ENCODE assay signal across 25 cellular contexts in the genomic region with DNA sequence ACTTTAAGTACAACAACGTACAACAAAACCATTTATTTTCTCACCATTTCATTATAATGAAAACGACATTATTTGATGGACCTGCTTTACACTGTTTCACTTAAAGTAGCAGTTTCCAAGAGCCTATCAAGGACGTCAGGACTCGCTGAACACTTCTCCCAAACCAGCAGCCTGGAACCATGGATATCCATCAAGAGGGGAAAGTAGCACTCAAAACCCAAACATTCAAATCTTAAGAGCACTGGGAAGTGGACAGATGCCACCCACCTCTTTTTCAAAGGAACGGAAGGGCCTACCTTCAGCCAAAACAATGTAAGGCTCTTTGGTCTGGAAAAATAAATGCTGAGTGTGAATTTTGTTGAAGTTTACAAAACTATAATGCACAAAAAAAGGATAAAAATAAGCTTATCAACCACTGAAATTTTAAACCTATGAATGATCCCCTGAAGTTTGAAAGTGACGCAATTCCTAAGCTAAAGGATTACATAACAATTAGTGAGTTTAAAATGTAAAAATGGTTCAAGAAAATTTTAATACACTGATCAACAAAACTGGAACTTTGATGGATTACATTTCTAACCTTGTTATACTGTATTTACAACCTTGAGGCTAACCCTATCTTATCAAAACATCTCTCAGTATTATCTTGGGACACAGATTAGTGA. TPM values are rescaled to one million over a fixed set of nuclear protein-coding genes. Genes with fewer than 3 reads are reported as not detected.
DNase-seq lines count a peak whose midpoint lies in the region; ATAC-seq, FAIRE-seq and TF ChIP-seq lines count a peak whose summit lies in the region.
"Had no signal": no experiment of that assay in that cellular context is flagged by ENCODE, and none has a peak within 500 bp of the region (broad histone marks: within the 10 kb centered on the region; RNA-seq: fewer than 3 reads in every experiment).

No MANE protein-coding gene starts in this region.

- no peak for TF ChIP-seq EP300 in GM12878 (IDR thresholded peaks at IDR 0.05; ENCODE audit: borderline replicate concordance in 1 of 2, control insufficient read depth in 1 of 2, low read depth in 2 of 2, low read length in 2 of 2)

- RAD21 ChIA-PET in GM12878 (lab: Charles Lee; ENCODE audit: unreplicated experiment), result interaction anchor here (0.5 kb wide), 1 partner anchor 1459 kb away, joined by 3 read pairs; no protein-coding TSS in a partner anchor

- CTCF ChIA-PET in activated naive CD4-positive, alpha-beta T cell treated with anti-CD3 and anti-CD28 coated beads for 36 hours (lab: Charles Lee), result no interaction called here
- CTCF ChIA-PET in GM12878 (lab: Yijun Ruan, JAX), result interaction anchor here (0.7 to 10.8 kb wide), 8 partner anchors 8 to 284 kb away, joined by 3 to 48 read pairs (median 3); partner anchors contain the start of genes ASTE1, ATP2C1 and NEK11

- H3K27me3 ChIP-seq in Loucy (ENCODE audit: insufficient read depth, low read length, poor library complexity, severe bottlenecking), result no peaks in the 10 kb centered on the region
- H3K27me3 ChIP-seq in GM12878 (replicated peaks in 1 of 2; ENCODE audit: control insufficient read depth in 2 of 2, insufficient read depth in 2 of 2, low read length in 1 of 2), result no peaks in the 10 kb centered on the region
- no peaks in the 10 kb centered on the region for H3K27me3 ChIP-seq in thyroid gland
- H3K27me3 ChIP-seq: esophagus squamous epithelium, SJCRH30, upper lobe of right lung had no signal

- H3K36me3 ChIP-seq in Loucy (ENCODE audit: insufficient read depth, low read length) (no peaks in the 10 kb centered on the region), GM12878 (ENCODE audit: control insufficient read depth in 2 of 2, insufficient read depth in 2 of 2, low read length in 1 of 2) (no peaks in the 10 kb centered on the region; a peak in 1 of 4 replicates), thyroid gland (no peaks in the 10 kb centered on the region)
- H3K36me3 ChIP-seq: prostate gland had no signal

- ATAC-seq in GM12878, result no peak
- ATAC-seq: activated CD8-positive, alpha-beta T cell treated with anti-CD3 and anti-CD28 coated beads, Interleukin-2, amount 10 ng/mL, durations not matched to agents 7 days and 5 days; left cardiac atrium; natural killer cell treated with Interleukin-12 subunit alpha and Interleukin-12 subunit beta and Interleukin-15 and Interleukin-18, amount 100 ng/mL, for 72 hours; upper lobe of right lung had no signal

- H3K9ac ChIP-seq in Loucy (ENCODE audit: low read depth, low read length, poor library complexity, severe bottlenecking), result peak overlapping the region; percentile 35
- no peak overlapping the region for H3K9ac ChIP-seq in GM12878 (ENCODE audit: control insufficient read depth, insufficient read depth, low read length)

- H3F3A ChIP-seq in Loucy (ENCODE audit: low read depth), result no peaks in the 10 kb centered on the region

- peaks cover 54% of the 10 kb centered on the region for H3K4me1 ChIP-seq in Loucy (ENCODE audit: insufficient read depth, low read length, poor library complexity, severe bottlenecking)
- peaks cover 4% of the 10 kb centered on the region; the same call in 1 of the 2 replicates for H3K4me1 ChIP-seq in GM12878 (ENCODE audit: control insufficient read depth, insufficient read depth, low read length)
- peaks cover 37 to 55% of the 10 kb centered on the region in 2 donors for H3K4me1 ChIP-seq in thyroid gland

- peaks cover 35% of the 10 kb centered on the region for H3K36me3 Mint-ChIP-seq in activated naive CD4-positive, alpha-beta T cell treated with anti-CD3 and anti-CD28 coated beads, Interleukin-2, amount 50 U/mL, for 24 hours
- H3K36me3 Mint-ChIP-seq in activated naive CD4-positive, alpha-beta T cell treated with anti-CD3 and anti-CD28 coated beads for 36 hours (ENCODE audit: low read depth), result peaks cover 34% of the 10 kb centered on the region

- H3K79me2 ChIP-seq in Loucy (ENCODE audit: insufficient read depth, low read length) (peaks cover 78% of the 10 kb centered on the region), GM12878 (ENCODE audit: control insufficient read depth, insufficient read depth, low read length) (peaks cover 32% of the 10 kb centered on the region)

- TF ChIP-seq RAD21 in GM12878 (IDR thresholded peaks at IDR 0.05; ENCODE audit: insufficient read depth, low read depth, low read length), result no peak

- intact Hi-C loops in activated naive CD4-positive, alpha-beta T cell treated with anti-CD3 and anti-CD28 coated beads for 36 hours (cut with micrococcal nuclease), result no loop called here
- intact Hi-C loops in GM12878 (cut with micrococcal nuclease; ENCODE audit: unreplicated experiment) (no loop called here), thyroid gland (cut with DNase I) (no loop called here)

- H3K4me2 ChIP-seq in Loucy (ENCODE audit: low read depth, low read length, poor library complexity, severe bottlenecking) (peak overlapping the region; percentile 98), GM12878 (ENCODE audit: control insufficient read depth, insufficient read depth) (peak overlapping the region; percentile 17; the same call in 1 of the 2 replicates)

- H3K9me3 ChIP-seq in Loucy (ENCODE audit: insufficient read depth, low read depth, low read length) (no peaks in the 10 kb centered on the region), GM12878 (replicated peaks; ENCODE audit: control insufficient read depth, insufficient read depth, low read length) (peaks cover 2% of the 10 kb centered on the region; the same call in 2 of the 3 replicates), thyroid gland (no peaks in the 10 kb centered on the region)
- H3K9me3 ChIP-seq: esophagus squamous epithelium, prostate gland, SJCRH30, upper lobe of right lung had no signal

- H3K9me2 ChIP-seq in Loucy (replicated peaks; ENCODE audit: low read depth, low read length), result no peaks in the 10 kb centered on the region

- H3K4me3 ChIP-seq in Loucy (ENCODE audit: low read length, poor library complexity, severe bottlenecking) (peak overlapping the region; percentile 95), GM12878 (0 out of 2 replicates have a peak overlapping the region, but pooled peaks have one; percentile 29), thyroid gland (replicated peaks in 1 of 3) (no peak overlapping the region)
- H3K4me3 ChIP-seq: esophagus squamous epithelium, prostate gland, SJCRH30, smooth muscle cell, upper lobe of right lung had no signal

- in situ Hi-C loops in GM12878 (cut with MboI) (no loop called here), GM13976 (cut with MboI; ENCODE audit: low sequenced_read_pairs, unreplicated experiment) (no loop called here)

- TF ChIP-seq CTCF in Loucy (conservative IDR thresholded peaks at IDR 0.05; ENCODE audit: low read length) (no peak), GM12878 (IDR thresholded peaks at IDR 0.05 in 2 of 3, conservative IDR thresholded peaks at IDR 0.05 in 1 of 3; ENCODE audit: control insufficient read depth in 2 of 3, extremely low read depth in 1 of 3, insufficient read depth in 1 of 3, low read depth in 3 of 3, low read length in 3 of 3) (no peak), thyroid gland (IDR thresholded peaks at IDR 0.05) (no peak), GM13976 (IDR thresholded peaks at IDR 0.05; ENCODE audit: borderline replicate concordance, control extremely low read depth, extremely low read depth, insufficient read depth, missing control alignments) (no peak)

- H3K27ac ChIP-seq in GM12878 (ENCODE audit: control insufficient read depth, insufficient read depth) (no peak overlapping the region), thyroid gland (peak overlapping the region in 1 of 3 donors; percentile 21)
- H3K27ac ChIP-seq: esophagus squamous epithelium, prostate gland, SJCRH30, upper lobe of right lung had no signal

- no TSS peak for BruUV-seq in GM12878 (replicated peaks; lab: Mats Ljungman, UMichigan)

- H3K27me3 Mint-ChIP-seq in activated naive CD4-positive, alpha-beta T cell treated with anti-CD3 and anti-CD28 coated beads, Interleukin-2, amount 50 U/mL, for 24 hours, result no peaks in the 10 kb centered on the region
- H3K27me3 Mint-ChIP-seq in activated naive CD4-positive, alpha-beta T cell treated with anti-CD3 and anti-CD28 coated beads for 36 hours (ENCODE audit: low read depth), result no peaks in the 10 kb centered on the region
- H3K27me3 Mint-ChIP-seq: natural killer cell treated with Interleukin-12 subunit alpha and Interleukin-12 subunit beta and Interleukin-15 and Interleukin-18, amount 100 ng/mL, for 72 hours had no signal

- H3K4me1 Mint-ChIP-seq in activated naive CD4-positive, alpha-beta T cell treated with anti-CD3 and anti-CD28 coated beads, Interleukin-2, amount 50 U/mL, for 24 hours, result peaks cover 85% of the 10 kb centered on the region
- H3K4me1 Mint-ChIP-seq in activated naive CD4-positive, alpha-beta T cell treated with anti-CD3 and anti-CD28 coated beads for 36 hours (ENCODE audit: low read depth), result peaks cover 66% of the 10 kb centered on the region

- over 99% methylated on average over 6 of the region's 6 CpGs for WGBS in GM12878 (ENCODE audit: insufficient coverage, insufficient replicate concordance, low lambda C conversion rate, missing lambda C conversion rate)
- WGBS in thyroid gland, 2 donors, result 37 to 45% methylated on average over 6 of the region's 6 CpGs

- peak overlapping the region; percentile 28 for H3K4me3 Mint-ChIP-seq in activated naive CD4-positive, alpha-beta T cell treated with anti-CD3 and anti-CD28 coated beads, Interleukin-2, amount 50 U/mL, for 24 hours
- no peak overlapping the region for H3K4me3 Mint-ChIP-seq in activated naive CD4-positive, alpha-beta T cell treated with anti-CD3 and anti-CD28 coated beads for 36 hours
- H3K4me3 Mint-ChIP-seq: activated CD8-positive, alpha-beta T cell treated with anti-CD3 and anti-CD28 coated beads, Interleukin-2, amount 10 ng/mL, durations not matched to agents 7 days and 5 days had no signal

- H4K20me1 ChIP-seq in Loucy (ENCODE audit: insufficient read depth, low read length, poor library complexity, severe bottlenecking) (peaks cover 25% of the 10 kb centered on the region), GM12878 (ENCODE audit: control insufficient read depth, insufficient read depth) (no peaks in the 10 kb centered on the region)

- no peak overlapping the region for H2AFZ ChIP-seq in Loucy (ENCODE audit: low read length)
- no peak overlapping the region for H2AFZ ChIP-seq in GM12878 (ENCODE audit: control insufficient read depth, low read depth, low read length)

- TF ChIP-seq POLR2A in GM12878 (IDR thresholded peaks at IDR 0.05; ENCODE audit: low read depth, low read length), result no peak
- no peak for TF ChIP-seq POLR2A in thyroid gland (IDR thresholded peaks at IDR 0.05)

- POLR2A ChIA-PET in GM12878 (lab: Charles Lee), result no interaction called here

- DNase-seq in activated naive CD4-positive, alpha-beta T cell treated with anti-CD3 and anti-CD28 coated beads for 36 hours, result no peak
- no peak for DNase-seq in GM12878 (ENCODE audit: low read depth, low spot score)
- DNase-seq in thyroid gland, result peak; percentile 56 to 67
- DNase-seq in GM13976 (ENCODE audit: low spot score), result no peak
- DNase-seq in NCI-H2227 (lab: John Stamatoyannopoulos, UW; ENCODE audit: unreplicated experiment), result no peak
- no peak for DNase-seq in amniotic stem cell (lab: John Stamatoyannopoulos, UW)
- DNase-seq: activated CD8-positive, alpha-beta T cell treated with anti-CD3 and anti-CD28 coated beads, Interleukin-2, amount 10 ng/mL, durations not matched to agents 7 days and 5 days; central memory CD4-positive, alpha-beta T cell; DMS53; effector CD4-positive, alpha-beta T cell; esophagus squamous epithelium; HFFc6; KG1; left cardiac atrium; NCI-H1092; NCI-H2171; OCI-M1; SJCRH30; stimulated activated CD4-positive, alpha-beta T cell treated with anti-CD3 and anti-CD28 coated beads, Interleukin-4, amount 100 ng/mL, for 1 hour; upper lobe of right lung had no signal

- no peaks in the 10 kb centered on the region for H3K9me3 Mint-ChIP-seq in activated naive CD4-positive, alpha-beta T cell treated with anti-CD3 and anti-CD28 coated beads, Interleukin-2, amount 50 U/mL, for 24 hours
- no peaks in the 10 kb centered on the region for H3K9me3 Mint-ChIP-seq in activated naive CD4-positive, alpha-beta T cell treated with anti-CD3 and anti-CD28 coated beads for 36 hours
- H3K9me3 Mint-ChIP-seq: HFFc6; natural killer cell treated with Interleukin-12 subunit alpha and Interleukin-12 subunit beta and Interleukin-15 and Interleukin-18, amount 100 ng/mL, for 72 hours had no signal

- FAIRE-seq in GM12878 (lab: Jason Lieb, UNC), result no peak

- SMC1A ChIA-PET in GM12878 (lab: Charles Lee; ENCODE audit: uncharacterized antibody, unreplicated experiment), result interaction anchor here (0.6 to 2.5 kb wide), 5 partner anchors 11 to 71 kb away, joined by 3 to 9 read pairs (median 3); no protein-coding TSS in a partner anchor

- H3K27ac Mint-ChIP-seq in activated naive CD4-positive, alpha-beta T cell treated with anti-CD3 and anti-CD28 coated beads, Interleukin-2, amount 50 U/mL, for 24 hours, result no peak overlapping the region
- no peak overlapping the region for H3K27ac Mint-ChIP-seq in activated naive CD4-positive, alpha-beta T cell treated with anti-CD3 and anti-CD28 coated beads for 36 hours
- H3K27ac Mint-ChIP-seq: activated CD8-positive, alpha-beta T cell treated with anti-CD3 and anti-CD28 coated beads, Interleukin-2, amount 10 ng/mL, durations not matched to agents 7 days and 5 days; HFFc6; natural killer cell treated with Interleukin-12 subunit alpha and Interleukin-12 subunit beta and Interleukin-15 and Interleukin-18, amount 100 ng/mL, for 72 hours had no signal

RNA-seq across cellular contexts. Expression of gene PIK3R4, which starts 4.6 kb away (rescaled TPM):
- total RNA-seq in activated naive CD4-positive, alpha-beta T cell treated with anti-CD3 and anti-CD28 coated beads for 36 hours, result 10 to 100 TPM; 25.8 to 28.6 TPM
- total RNA-seq in GM12878 (2013; cell fraction: nucleolus; rRNA removed), result 39.3 and 42.7 TPM in 2 replicates
- total RNA-seq in GM12878 (2014; rRNA removed), result 31.2 and 32.9 TPM in 2 replicates
- total RNA-seq in GM12878 (2014; rRNA removed; fragmentation: Illumina TruSeq; extraction: Trizol), result 28.7 and 31.2 TPM in 2 replicates
- total RNA-seq in GM12878 (2021), result 23.0 and 23.1 TPM in 2 replicates
- polyA plus RNA-seq in GM12878 (2011; ENCODE audit: low read depth), result 15.3 TPM
- polyA plus RNA-seq in GM12878 (2011; rRNA removed), result 45.9 and 50.2 TPM in 2 replicates
- 46.4 and 63.1 TPM in 2 replicates for polyA plus RNA-seq in GM12878 (2011; cell fraction: cytosol; rRNA removed)
- polyA plus RNA-seq in GM12878 (2011; cell fraction: nucleus; rRNA removed), result 25.7 and 33.9 TPM in 2 replicates
- polyA plus RNA-seq in GM12878 (2012), result 12.2 and 12.5 TPM in 2 replicates
- polyA plus RNA-seq in GM12878 (2014; fragmentation: Illumina TruSeq; extraction: Trizol), result 32.4 and 38.5 TPM in 2 replicates
- polyA plus RNA-seq in GM12878 (2014; fragmentation: Nextera tagmentation; extraction: Ambion mirVana), result 10 to 100 TPM; 22.6 to 35.8 TPM
- 22.7 and 24.5 TPM in 2 replicates for polyA plus RNA-seq in GM12878 (2014; rRNA removed)
- polyA plus RNA-seq in GM12878 (2016; fragmentation: Nextera tagmentation; extraction: Ambion mirVana), result 10 to 100 TPM; 29.9 to 32.8 TPM
- 97.9 and 122 TPM in 2 replicates for polyA minus RNA-seq in GM12878 (2011; rRNA and poly(A)+ RNA removed)
- polyA minus RNA-seq in GM12878 (2011; cell fraction: cytosol; rRNA and poly(A)+ RNA removed), result 17.2 and 22.0 TPM in 2 replicates
- polyA minus RNA-seq in GM12878 (2011; cell fraction: nucleus; rRNA and poly(A)+ RNA removed), result 37.2 and 45.3 TPM in 2 replicates
- 10 to 100 TPM; 50.5 to 61.3 (median 54.7) TPM for total RNA-seq in thyroid gland

Comparison
In these comparisons a context has a peak if more than half of its experiments do, and no peak if none do; other contexts are left out.
1. DNase-seq: peak in thyroid gland (2 of 2); none in activated naive CD4-positive, alpha-beta T cell treated with anti-CD3 and anti-CD28 coated beads for 36 hours (single experiment), GM12878 (single experiment), GM13976 (single experiment), NCI-H2227 (single experiment) and amniotic stem cell (single experiment).
2. H3K4me3 ChIP-seq: peak in Loucy (single experiment) and GM12878 (single experiment); none in thyroid gland (0 of 3).